ENCODE assay signal across 8 cellular contexts in genomic region chr11:14520086-14520901, GRCh38. TPM values are rescaled to one million over a fixed set of nuclear protein-coding genes. Genes with fewer than 3 reads are reported as not detected.
A peak's percentile ranks its signal among the peaks of the same experiment; 100 is the strongest.
DNase-seq lines count a peak whose midpoint lies in the region; ATAC-seq and TF ChIP-seq lines count a peak whose summit lies in the region.

Gene PSMA1, minus strand, starts transcription at chr11:14520386. Its CDS starts 87 bp downstream, at chr11:14520299.

- peak; percentile 51 for TF ChIP-seq CTCF in chondrocyte (IDR thresholded peaks at IDR 0.05)

- ATAC-seq in HG03439 (IDR thresholded peaks at IDR 0.05; ENCODE audit: unreplicated experiment): peak; percentile 93

- DNase-seq in Ammon's horn (ENCODE audit: low spot score) (peak; percentile 96), NCI-H510A treated with DMSO at 0.1 percent for 48 hours (lab: John Stamatoyannopoulos, UW) (peak; percentile 93), chondrocyte (ENCODE audit: low spot score) (peak; percentile 98), kidney glomerular epithelial cell (lab: John Stamatoyannopoulos, UW) (peak; percentile 98)
- peak; percentile 87 to 90 for DNase-seq in activated CD4-positive, alpha-beta T cell treated with anti-CD3 and anti-CD28 coated beads for 24 hours (ENCODE audit: low read depth in 2 of 2)
- peak; percentile 60 to 81 for DNase-seq in stimulated activated CD4-positive, alpha-beta T cell treated with anti-CD3 and anti-CD28 coated beads, Interleukin-1b, Interleukin-23, amount 100 ng/mL, for 1 hour (ENCODE audit: low read depth in 2 of 2)

- peak; percentile 88 for TF ChIP-seq POLR2A in GM19193 (IDR thresholded peaks at IDR 0.05; ENCODE audit: extremely low read depth, insufficient read depth, insufficient read length)

- H3K27me3 Mint-ChIP-seq in chondrocyte (ENCODE audit: low read depth): no peaks in the 10 kb centered on the region

- peak within 1 kb of the TSS; percentile 99 for H3K27ac Mint-ChIP-seq in chondrocyte (ENCODE audit: unreplicated experiment)

- peak within 1 kb of the TSS; percentile 94 for H3K4me3 Mint-ChIP-seq in chondrocyte (ENCODE audit: unreplicated experiment)

- peaks cover 10% of the 10 kb centered on the region for H3K36me3 Mint-ChIP-seq in chondrocyte (ENCODE audit: low read depth)

- no peaks in the 10 kb centered on the region for H3K9me3 Mint-ChIP-seq in chondrocyte (ENCODE audit: low read depth)

- H3K4me1 Mint-ChIP-seq in chondrocyte (ENCODE audit: low read depth): peaks cover 23% of the 10 kb centered on the region

RNA-seq across cellular contexts. Expression of gene PSMA1, which starts in this region (rescaled TPM):
- total RNA-seq in chondrocyte: 122 to 163 TPM (median 124 TPM) in 3 replicates

Comparison
In these comparisons a context has a peak if more than half of its experiments do, and no peak if none do; other contexts are left out.
1. Peak in every context shown above with its lines: DNase-seq and ATAC-seq.